ENCODE assay signal across 15 cellular contexts in genomic region chr10:51773681-51774080, GRCh38.
"Had no signal": no experiment of that assay in that cellular context is flagged by ENCODE, and none has a peak within 500 bp of the region (broad histone marks: within the 10 kb centered on the region; RNA-seq: fewer than 3 reads in every experiment).

No MANE protein-coding gene starts in this region.

- H3K36me3 ChIP-seq: brain microvascular endothelial cell, tibial artery had no signal

- H3K9me3 ChIP-seq: tibial artery had no signal

- H3K27ac ChIP-seq: brain microvascular endothelial cell, tibial artery had no signal

- H3K27me3 ChIP-seq: brain microvascular endothelial cell, tibial artery had no signal

- H3K27me3 Mint-ChIP-seq: activated CD4-positive, alpha-beta memory T cell treated with anti-CD3 and anti-CD28 coated beads for 36 hours; central memory CD8-positive, alpha-beta T cell; memory B cell had no signal

- H3K27ac Mint-ChIP-seq: activated CD4-positive, alpha-beta memory T cell treated with anti-CD3 and anti-CD28 coated beads for 36 hours; activated naive CD4-positive, alpha-beta T cell treated with anti-CD3 and anti-CD28 coated beads for 36 hours; memory B cell had no signal

- H3K4me3 ChIP-seq: tibial artery had no signal

- DNase-seq: activated CD4-positive, alpha-beta memory T cell treated with anti-CD3 and anti-CD28 coated beads for 36 hours; activated naive CD4-positive, alpha-beta T cell treated with anti-CD3 and anti-CD28 coated beads for 36 hours; activated T-cell treated with anti-CD3 and anti-CD28 coated beads for 4 hours; anterior cingulate cortex; brain microvascular endothelial cell; effector CD4-positive, alpha-beta T cell; left ventricle myocardium superior; occipital lobe; retina; stimulated activated naive CD4-positive, alpha-beta T cell treated with Interleukin-2 at 50 U/mL for 16 hours; substantia nigra; T-helper 2 cell; tibial artery had no signal

- H3K36me3 Mint-ChIP-seq: activated CD4-positive, alpha-beta memory T cell treated with anti-CD3 and anti-CD28 coated beads for 36 hours; memory B cell had no signal

- H3K4me1 Mint-ChIP-seq: central memory CD8-positive, alpha-beta T cell; memory B cell had no signal

- H3K9me3 Mint-ChIP-seq: activated CD4-positive, alpha-beta memory T cell treated with anti-CD3 and anti-CD28 coated beads for 36 hours; activated naive CD4-positive, alpha-beta T cell treated with anti-CD3 and anti-CD28 coated beads for 36 hours; central memory CD8-positive, alpha-beta T cell; memory B cell had no signal

- H3K4me3 Mint-ChIP-seq: activated CD4-positive, alpha-beta memory T cell treated with anti-CD3 and anti-CD28 coated beads for 36 hours; activated naive CD4-positive, alpha-beta T cell treated with anti-CD3 and anti-CD28 coated beads for 36 hours; central memory CD8-positive, alpha-beta T cell; memory B cell had no signal

- ATAC-seq: left ventricle myocardium superior had no signal
